Comparison of ENCODE assay signal across 8 cellular contexts in the genomic region with DNA sequence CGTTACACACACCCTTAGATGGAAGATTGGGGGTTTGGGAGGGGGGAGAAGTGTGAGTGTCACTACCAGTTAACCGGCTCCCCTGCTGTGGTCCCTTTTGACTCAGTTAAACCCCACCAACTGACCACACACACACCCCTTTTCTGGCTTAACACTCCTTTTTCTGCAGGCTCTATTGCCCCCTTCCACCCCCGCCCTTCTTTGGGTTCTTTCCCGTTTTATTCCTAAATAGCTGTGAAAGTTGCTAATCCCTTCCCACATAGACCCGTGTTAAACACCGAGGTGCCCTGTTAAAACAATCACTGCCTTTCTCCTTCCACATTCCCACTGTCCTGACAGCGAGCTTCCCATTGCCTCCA. TPM values are rescaled to one million over a fixed set of nuclear protein-coding genes. Genes with fewer than 3 reads are reported as not detected.
DNase-seq lines count a peak whose midpoint lies in the region; ATAC-seq and TF ChIP-seq lines count a peak whose summit lies in the region.

No MANE protein-coding gene starts in this region.

- peak overlapping the region; percentile 80 for H2AFZ ChIP-seq in SU-DHL-6 (ENCODE audit: low read depth, low read length, severe bottlenecking)
- H2AFZ ChIP-seq in fibroblast of lung (ENCODE audit: low read length): peak overlapping the region; percentile 79

- DNase-seq in fibroblast of lung (ENCODE audit: low read depth in 2 of 2) (no peak), prostate gland (ENCODE audit: low spot score) (no peak), dedifferentiated amniotic fluid mesenchymal stem cell (ENCODE audit: extremely low spot score) (no peak), EL (no peak), NCI-H774 (lab: John Stamatoyannopoulos, UW) (no peak)

- intact Hi-C loops in prostate gland (cut with DNase I): no loop called here

- H3K79me2 ChIP-seq in SU-DHL-6 (ENCODE audit: insufficient read depth, low read length) (no peaks in the 10 kb centered on the region), fibroblast of lung (ENCODE audit: control insufficient read depth, insufficient read depth, low read length) (peaks cover 15% of the 10 kb centered on the region)

- no peaks in the 10 kb centered on the region for H3K9me2 ChIP-seq in SU-DHL-6 (replicated peaks; ENCODE audit: insufficient read depth, low read length)

- H3K36me3 ChIP-seq in ES-I3 (ENCODE audit: insufficient read depth, low read length) (no peaks in the 10 kb centered on the region), SU-DHL-6 (ENCODE audit: low read length) (no peaks in the 10 kb centered on the region), fibroblast of lung (ENCODE audit: control insufficient read depth, insufficient read depth, low read length) (no peaks in the 10 kb centered on the region), prostate gland (no peaks in the 10 kb centered on the region)

- H3K9ac ChIP-seq in ES-I3 (ENCODE audit: low read depth, low read length): peak overlapping the region; percentile 85; the same call in 1 of the 2 replicates
- H3K9ac ChIP-seq in SU-DHL-6 (ENCODE audit: low read length): peak overlapping the region; percentile 55
- H3K9ac ChIP-seq in fibroblast of lung (ENCODE audit: insufficient read depth, low read length): peak overlapping the region; percentile 70

- H3K27ac ChIP-seq in SU-DHL-6 (ENCODE audit: low read depth, low read length) (no peak overlapping the region), fibroblast of lung (ENCODE audit: insufficient read depth, low read length) (peak overlapping the region; percentile 57), prostate gland (peak overlapping the region; percentile 86 to 88)

- H3K4me2 ChIP-seq in SU-DHL-6 (ENCODE audit: low read depth, low read length, poor library complexity, severe bottlenecking) (peak overlapping the region; percentile 47), fibroblast of lung (ENCODE audit: extremely low read depth, insufficient read depth, low read length) (peak overlapping the region; percentile 86)

- H3F3A ChIP-seq in SU-DHL-6 (ENCODE audit: insufficient read depth): peaks cover 2% of the 10 kb centered on the region; the same call in 1 of the 2 replicates

- H3K9me3 ChIP-seq in ES-I3 (ENCODE audit: control insufficient read depth, insufficient read depth, low read length) (no peaks in the 10 kb centered on the region), SU-DHL-6 (ENCODE audit: insufficient read depth, low read length) (no peaks in the 10 kb centered on the region), fibroblast of lung (ENCODE audit: control insufficient read depth, insufficient read depth, low read depth, low read length) (no peaks in the 10 kb centered on the region), prostate gland (no peaks in the 10 kb centered on the region)

- H3K4me1 ChIP-seq in ES-I3 (ENCODE audit: insufficient read depth, low read length): no peaks in the 10 kb centered on the region; the same call in 1 of the 2 replicates
- H3K4me1 ChIP-seq in fibroblast of lung (ENCODE audit: control insufficient read depth, extremely low read depth, insufficient read depth, low read length): peaks cover 2% of the 10 kb centered on the region
- H3K4me1 ChIP-seq in prostate gland (replicated peaks): no peaks in the 10 kb centered on the region

- H3K4me3 ChIP-seq in SU-DHL-6 (ENCODE audit: insufficient read depth, low read length, poor library complexity, severe bottlenecking) (peak overlapping the region; percentile 46), fibroblast of lung (replicated peaks in 1 of 4; ENCODE audit: control extremely low read depth in 1 of 4, insufficient read depth in 1 of 4, low read depth in 3 of 4, low read length in 4 of 4) (peak overlapping the region; percentile 49 to 84 (median 70)), prostate gland (peak overlapping the region; percentile 77 to 89)

- H4K20me1 ChIP-seq in SU-DHL-6 (ENCODE audit: low read depth, low read length): no peaks in the 10 kb centered on the region
- H4K20me1 ChIP-seq in fibroblast of lung (ENCODE audit: control insufficient read depth, extremely low read depth, insufficient read depth, low read length): no peaks in the 10 kb centered on the region

- TF ChIP-seq CTCF in SU-DHL-6 (IDR thresholded peaks at IDR 0.05; ENCODE audit: insufficient read depth, low read length, poor library complexity, severe bottlenecking) (no peak), fibroblast of lung (conservative IDR thresholded peaks at IDR 0.05 in 1 of 2, IDR thresholded peaks at IDR 0.05 in 1 of 2; ENCODE audit: low read depth in 1 of 2, low read length in 2 of 2) (no peak), prostate gland (IDR thresholded peaks at IDR 0.05) (no peak)

- H3K27me3 ChIP-seq in SU-DHL-6 (ENCODE audit: low read length) (no peaks in the 10 kb centered on the region), fibroblast of lung (ENCODE audit: control insufficient read depth, insufficient read depth, low read length) (no peaks in the 10 kb centered on the region), prostate gland (replicated peaks; ENCODE audit: insufficient read depth) (no peaks in the 10 kb centered on the region)

- 5% methylated on average over 7 of the region's 7 CpGs for WGBS in prostate gland

- no peak for TF ChIP-seq POLR2A in prostate gland (IDR thresholded peaks at IDR 0.05)

- no peak for ATAC-seq in GM18861 (IDR thresholded peaks at IDR 0.05; ENCODE audit: unreplicated experiment)

RNA-seq across cellular contexts. Expression of gene NR3C2, which starts 3.7 kb away (rescaled TPM):
- total RNA-seq in fibroblast of lung: 4.4 and 7.4 TPM in 2 replicates
- polyA plus RNA-seq in fibroblast of lung: 1.9 and 9.9 TPM in 2 replicates
- polyA plus RNA-seq in fibroblast of lung (2012): 1.2 and 5.3 TPM in 2 replicates
- 6.4 and 20.5 TPM in 2 replicates for polyA minus RNA-seq in fibroblast of lung (ENCODE audit: low replicate concordance)
- total RNA-seq in prostate gland: 10 to 100 TPM; 14.6 to 17.4 TPM
